In genomic region chr2:223311889-223312288, GRCh38 we compare ENCODE assay signal across 28 cellular contexts.
"Had no signal": no experiment of that assay in that cellular context is flagged by ENCODE, and none has a peak within 500 bp of the region (broad histone marks: within the 10 kb centered on the region; RNA-seq: fewer than 3 reads in every experiment).

No MANE protein-coding gene starts in this region.

- DNase-seq: colonic mucosa; cortex of kidney; dermis blood vessel endothelial cell; dorsolateral prefrontal cortex; effector CD4-positive, alpha-beta T cell; effector CD8-positive, alpha-beta T cell; effector memory CD4-positive, alpha-beta T cell; effector memory CD8-positive, alpha-beta T cell; endodermal cell; erythroblast; esophagus squamous epithelium; foreskin fibroblast; foreskin keratinocyte; foreskin melanocyte; gastrocnemius medialis; glutamatergic neuron; head of caudate nucleus; heart left ventricle; heart right ventricle had no signal

- H3K4me3 ChIP-seq: colonic mucosa, coronary artery, dorsolateral prefrontal cortex, esophagus muscularis mucosa, esophagus squamous epithelium, gastrocnemius medialis, gastroesophageal sphincter, heart left ventricle, heart right ventricle had no signal

- H3K27ac ChIP-seq: colonic mucosa, coronary artery, dorsolateral prefrontal cortex, epithelial cell of prostate, esophagus muscularis mucosa, esophagus squamous epithelium, foreskin keratinocyte, gastrocnemius medialis, gastroesophageal sphincter, heart left ventricle, heart right ventricle had no signal

- H3K27me3 ChIP-seq: colonic mucosa, dorsolateral prefrontal cortex, esophagus muscularis mucosa, esophagus squamous epithelium, foreskin keratinocyte, gastrocnemius medialis, gastroesophageal sphincter, heart left ventricle, heart right ventricle had no signal

- FAIRE-seq: colon, endometrium, endothelial cell of umbilical vein, frontal cortex had no signal

- ATAC-seq: effector memory CD8-positive, alpha-beta T cell; esophagus mucosa; foreskin keratinocyte; gastrocnemius medialis; gastroesophageal sphincter; heart left ventricle; heart right ventricle had no signal

- H3K4me1 ChIP-seq: colonic mucosa, esophagus squamous epithelium, foreskin keratinocyte, gastrocnemius medialis, heart left ventricle, heart right ventricle had no signal

- H3K9me3 ChIP-seq: colonic mucosa, esophagus muscularis mucosa, esophagus squamous epithelium, gastrocnemius medialis, gastroesophageal sphincter, heart left ventricle, heart right ventricle had no signal

- H3K36me3 ChIP-seq: colonic mucosa, esophagus muscularis mucosa, esophagus squamous epithelium, gastrocnemius medialis, gastroesophageal sphincter, heart left ventricle, heart right ventricle had no signal
